25 cellular contexts compared by ENCODE assay signal in genomic region chr11:2942447-2942846, GRCh38. TPM values are rescaled to one million over a fixed set of nuclear protein-coding genes. Genes with fewer than 3 reads are reported as not detected.
DNase-seq lines count a peak whose midpoint lies in the region; ATAC-seq and TF ChIP-seq lines count a peak whose summit lies in the region.
"Had no signal": no experiment of that assay in that cellular context is flagged by ENCODE, and none has a peak within 500 bp of the region (broad histone marks: within the 10 kb centered on the region; RNA-seq: fewer than 3 reads in every experiment).

No MANE protein-coding gene starts in this region.

- no peak overlapping the region for H2BK120ac ChIP-seq in IMR-90 (ENCODE audit: low read depth, low read length)

- CTCF ChIA-PET in IMR-90 (lab: Yijun Ruan, JAX): no interaction called here

- H3K4me1 Mint-ChIP-seq in activated T-helper 17 cell treated with anti-CD3 and anti-CD28 coated beads, Interleukin-2, amount 50 U/mL, for 72 hours: peaks cover 18% of the 10 kb centered on the region

- no peak overlapping the region for H3K4me3 Mint-ChIP-seq in activated T-helper 17 cell treated with anti-CD3 and anti-CD28 coated beads, Interleukin-2, amount 50 U/mL, for 72 hours
- H3K4me3 Mint-ChIP-seq: IgD-negative memory B cell had no signal

- no peak overlapping the region for H3K23ac ChIP-seq in IMR-90 (ENCODE audit: low read depth, low read length)

- H3K4me1 ChIP-seq in left ventricle myocardium inferior (peaks cover 50% of the 10 kb centered on the region), heart left ventricle (peaks cover 4 to 54% (median 28%) of the 10 kb centered on the region in 12 donors), IMR-90 (ENCODE audit: control insufficient read depth, insufficient read depth, low read length) (peaks cover 7% of the 10 kb centered on the region; the same call in 1 of the 2 replicates), smooth muscle cell (ENCODE audit: low read depth) (peaks cover 16% of the 10 kb centered on the region)
- H3K4me1 ChIP-seq: HAP-1 had no signal

- H3K27me3 Mint-ChIP-seq in activated T-helper 17 cell treated with anti-CD3 and anti-CD28 coated beads, Interleukin-2, amount 50 U/mL, for 72 hours: no peaks in the 10 kb centered on the region
- H3K27me3 Mint-ChIP-seq: IgD-negative memory B cell had no signal

- no peak for TF ChIP-seq RAD21 in IMR-90 (IDR thresholded peaks at IDR 0.05; ENCODE audit: low read length)

- H3K9me3 ChIP-seq in left ventricle myocardium inferior (replicated peaks): peaks cover 10% of the 10 kb centered on the region
- H3K9me3 ChIP-seq in heart left ventricle: peaks cover 0 to 10% (median 5%) of the 10 kb centered on the region in 12 donors
- peaks cover 7% of the 10 kb centered on the region for H3K9me3 ChIP-seq in IMR-90 (ENCODE audit: control insufficient read depth, insufficient read depth, low read length)
- no peaks in the 10 kb centered on the region for H3K9me3 ChIP-seq in smooth muscle cell (replicated peaks; ENCODE audit: low read depth)

- H2BK15ac ChIP-seq in IMR-90 (ENCODE audit: low read depth, low read length): no peak overlapping the region

- peaks cover 18% of the 10 kb centered on the region for H3F3A ChIP-seq in smooth muscle cell (ENCODE audit: low read depth)

- no peak overlapping the region for H4K91ac ChIP-seq in IMR-90 (ENCODE audit: insufficient read depth, low read depth, low read length)

- TF ChIP-seq POLR2A in heart left ventricle (IDR thresholded peaks at IDR 0.05) (no peak), IMR-90 (IDR thresholded peaks at IDR 0.05; ENCODE audit: low read depth, low read length) (no peak)

- H3K9me1 ChIP-seq in IMR-90 (ENCODE audit: insufficient read depth, low read length): peaks cover 3% of the 10 kb centered on the region; the same call in 1 of the 2 replicates

- ATAC-seq in heart left ventricle: no peak
- no peak for ATAC-seq in IMR-90 (ENCODE audit: low read depth)
- ATAC-seq in activated T-helper 17 cell treated with anti-CD3 and anti-CD28 coated beads, Interleukin-2, amount 50 U/mL, for 72 hours (replicated peaks): no peak
- no peak for ATAC-seq in sciatic nerve
- ATAC-seq in HG02588 (IDR thresholded peaks at IDR 0.05; ENCODE audit: unreplicated experiment): no peak
- ATAC-seq: Right ventricle myocardium inferior had no signal

- no peak overlapping the region for H3K18ac ChIP-seq in IMR-90 (ENCODE audit: low read depth, low read length)

- H3K79me1 ChIP-seq in IMR-90 (ENCODE audit: low read depth in 1 of 2, low read length in 2 of 2): peaks cover 5 to 41% of the 10 kb centered on the region in 2 experiments; a peak in 3 of 4 replicates

- H3K4me3 ChIP-seq in left ventricle myocardium inferior (no peak overlapping the region), heart left ventricle (no peak overlapping the region), IMR-90 (ENCODE audit: insufficient read depth, low read depth, low read length) (no peak overlapping the region), smooth muscle cell (no peak overlapping the region)
- H3K4me3 ChIP-seq: GM23248, HAP-1, Peyer's patch had no signal

- H3K27me3 ChIP-seq in left ventricle myocardium inferior (ENCODE audit: low read depth): no peaks in the 10 kb centered on the region
- no peaks in the 10 kb centered on the region for H3K27me3 ChIP-seq in heart left ventricle
- H3K27me3 ChIP-seq in IMR-90 (ENCODE audit: control insufficient read depth, insufficient read depth, low read length): no peaks in the 10 kb centered on the region
- H3K27me3 ChIP-seq in smooth muscle cell (ENCODE audit: low read depth): no peaks in the 10 kb centered on the region
- H3K27me3 ChIP-seq: Peyer's patch had no signal

- H2BK5ac ChIP-seq in IMR-90 (ENCODE audit: low read depth, low read length, poor library complexity, severe bottlenecking): no peak overlapping the region

- no peak overlapping the region for H2AK5ac ChIP-seq in IMR-90 (ENCODE audit: low read depth, low read length)

- in situ Hi-C loops in IMR-90 (cut with MboI; ENCODE audit: low sequenced_read_pairs): no loop called here

- H2AFZ ChIP-seq in IMR-90 (replicated peaks; ENCODE audit: low read length, poor library complexity) (no peak overlapping the region), smooth muscle cell (ENCODE audit: low read depth) (no peak overlapping the region)
- H2AFZ ChIP-seq: GM23248 had no signal

- 70 to 88% (median 72%) methylated on average over 6 to 13 of the region's 13 CpGs for WGBS in heart left ventricle, 4 donors
- 94% methylated on average over 3 of the region's 13 CpGs; no CpG with 5 or more reads in 1 of the 2 experiments for WGBS in IMR-90 (ENCODE audit: extremely low coverage in 2 of 2, insufficient read length in 1 of 2), 2 experiments
- whole genome bisulfite sequencing in smooth muscle cell (ENCODE audit: low lambda C conversion rate): 93% methylated on average over 9 of the region's 13 CpGs

- H3K4me2 ChIP-seq in IMR-90 (ENCODE audit: low read depth, low read length) (no peak overlapping the region), smooth muscle cell (no peak overlapping the region)

- H3K36me3 ChIP-seq in left ventricle myocardium inferior (peaks cover 5% of the 10 kb centered on the region), heart left ventricle (peaks cover 0 to 20% (median 9%) of the 10 kb centered on the region in 9 donors), IMR-90 (ENCODE audit: control insufficient read depth, insufficient read depth, low read length) (peaks cover 12% of the 10 kb centered on the region), smooth muscle cell (ENCODE audit: low read depth) (no peaks in the 10 kb centered on the region)

- H3K36me3 Mint-ChIP-seq in activated T-helper 17 cell treated with anti-CD3 and anti-CD28 coated beads, Interleukin-2, amount 50 U/mL, for 72 hours (ENCODE audit: low read depth): peaks cover 52% of the 10 kb centered on the region

- H3K9me3 Mint-ChIP-seq in activated T-helper 17 cell treated with anti-CD3 and anti-CD28 coated beads, Interleukin-2, amount 50 U/mL, for 72 hours: peaks cover 14% of the 10 kb centered on the region

- H3K27ac ChIP-seq in left ventricle myocardium inferior (replicated peaks) (peak overlapping the region; percentile 1), heart left ventricle (no peak overlapping the region), IMR-90 (ENCODE audit: insufficient read depth, low read length) (no peak overlapping the region), smooth muscle cell (ENCODE audit: low read depth) (no peak overlapping the region)
- H3K27ac ChIP-seq: GM23248 had no signal

- POLR2A ChIA-PET in IMR-90 (lab: Charles Lee; ENCODE audit: unreplicated experiment): no interaction called here

- intact Hi-C loops in left ventricle myocardium inferior (cut with micrococcal nuclease): no loop called here
- intact Hi-C loops in heart left ventricle (cut with DNase I): no loop called here
- intact Hi-C loops in IMR-90 (cut with micrococcal nuclease): no loop called here
- intact Hi-C loops in sciatic nerve (cut with DNase I): no loop called here

- H3K4ac ChIP-seq in IMR-90 (ENCODE audit: low read depth, low read length): no peak overlapping the region

- no peak overlapping the region for H3K9ac ChIP-seq in IMR-90 (ENCODE audit: low read depth, low read length)
- no peak overlapping the region for H3K9ac ChIP-seq in smooth muscle cell (ENCODE audit: low read depth)
- H3K9ac ChIP-seq: GM23248 had no signal

- peaks cover 7% of the 10 kb centered on the region; the same call in 1 of the 2 replicates for H4K20me1 ChIP-seq in IMR-90 (ENCODE audit: insufficient read depth, low read length)
- peaks cover 41% of the 10 kb centered on the region for H4K20me1 ChIP-seq in smooth muscle cell (ENCODE audit: low read depth)

- dilution Hi-C loops in IMR-90 (cut with HindIII; ENCODE audit: low sequenced_read_pairs, unreplicated experiment): no loop called here

- DNase-seq in left ventricle myocardium inferior: no peak
- no peak for DNase-seq in heart left ventricle
- DNase-seq in IMR-90: no peak
- DNase-seq in sciatic nerve (ENCODE audit: low spot score): peak; percentile 49
- DNase-seq in HK-2 (ENCODE audit: unreplicated experiment): no peak
- no peak for DNase-seq in smooth muscle cell (lab: John Stamatoyannopoulos, UW; ENCODE audit: unreplicated experiment)
- DNase-seq: CD4-positive, CD25-positive, alpha-beta regulatory T cell; DMS 273 treated with DMSO at 0.1 percent for 48 hours; DMS79 treated with DMSO at 0.1 percent for 48 hours; GM23248; Karpas-422; MV-4-11; NCI-H1105 treated with DMSO at 0.1 percent for 48 hours; NCI-H1694; NCI-H2081; NCI-H2171; NCI-H345; NCI-H524; NCI-H82; Peyer's patch had no signal

- H3K27ac Mint-ChIP-seq in activated T-helper 17 cell treated with anti-CD3 and anti-CD28 coated beads, Interleukin-2, amount 50 U/mL, for 72 hours: peak overlapping the region; percentile 38

- H4K8ac ChIP-seq in IMR-90 (ENCODE audit: low read depth in 2 of 2, low read length in 2 of 2): no peak overlapping the region

- no peaks in the 10 kb centered on the region for H3K79me2 ChIP-seq in smooth muscle cell (ENCODE audit: low read depth)

- no TSS peak for BruUV-seq in IMR-90 (replicated peaks; lab: Mats Ljungman, UMichigan)

- peak overlapping the region; percentile 9 for H2AK9ac ChIP-seq in IMR-90 (replicated peaks; ENCODE audit: low read depth, low read length, poor library complexity)

- TF ChIP-seq CTCF in left ventricle myocardium inferior (IDR thresholded peaks at IDR 0.05; ENCODE audit: borderline replicate concordance) (no peak), heart left ventricle (IDR thresholded peaks at IDR 0.05) (no peak), IMR-90 (conservative IDR thresholded peaks at IDR 0.05; ENCODE audit: low read depth, low read length) (no peak), smooth muscle cell (IDR thresholded peaks at IDR 0.05; ENCODE audit: borderline replicate concordance, insufficient read depth, poor library complexity, severe bottlenecking) (no peak)

- H3K14ac ChIP-seq in IMR-90 (replicated peaks; ENCODE audit: low read depth, low read length): no peak overlapping the region

- H4K5ac ChIP-seq in IMR-90 (ENCODE audit: low read depth, low read length): no peak overlapping the region

- no peak overlapping the region for H3K56ac ChIP-seq in IMR-90 (ENCODE audit: extremely low read depth, insufficient read depth, low read length)

- H2BK20ac ChIP-seq in IMR-90 (ENCODE audit: low read depth, low read length): no peak overlapping the region

RNA-seq across cellular contexts. Expression of gene PHLDA2, which starts 13.2 kb away (rescaled TPM):
- total RNA-seq in left ventricle myocardium inferior (not detected), heart left ventricle (1 to 10 TPM in 3 of 9 donors, under 1 TPM in 4, not detected in 2; 0.40 to 3.2 (median 0.93) TPM), IMR-90 (2012; rRNA removed) (3.8 and 4.4 TPM in 2 replicates), sciatic nerve (7.5 TPM), smooth muscle cell (11.0 and 21.8 TPM in 2 replicates)
- polyA plus RNA-seq in heart left ventricle (1 to 10 TPM; 1.5 to 9.2 TPM), IMR-90 (2012; rRNA removed) (89.0 and 154 TPM in 2 replicates), smooth muscle cell (89.3 and 90.7 TPM in 2 replicates)
- 190 and 339 TPM in 2 replicates for polyA plus RNA-seq in IMR-90 (2012; cell fraction: cytosol; rRNA removed)
- 56.3 and 191 TPM in 2 replicates for polyA plus RNA-seq in IMR-90 (2012; cell fraction: nucleus; rRNA removed; ENCODE audit: low replicate concordance)
- 1 to 10 TPM; 5.6 to 9.1 TPM for total RNA-seq in activated T-helper 17 cell treated with anti-CD3 and anti-CD28 coated beads, Interleukin-2, amount 50 U/mL, for 72 hours
- polyA plus RNA-seq: IgD-negative memory B cell had no signal

RNA-seq across cellular contexts. Expression of gene NAP1L4, which starts 49.7 kb away (rescaled TPM):
- 175 TPM for total RNA-seq in left ventricle myocardium inferior
- total RNA-seq in heart left ventricle: 100 to 1,000 TPM; 125 to 216 (median 178) TPM
- 100 to 1,000 TPM; 119 to 143 TPM for polyA plus RNA-seq in heart left ventricle
- 71.5 and 80.8 TPM in 2 replicates for total RNA-seq in IMR-90 (2012; rRNA removed)
- 57.3 and 80.7 TPM in 2 replicates for polyA plus RNA-seq in IMR-90 (2012; rRNA removed)
- polyA plus RNA-seq in IMR-90 (2012; cell fraction: cytosol; rRNA removed): 50.3 and 75.4 TPM in 2 replicates
- 71.1 and 101 TPM in 2 replicates for polyA plus RNA-seq in IMR-90 (2012; cell fraction: nucleus; rRNA removed; ENCODE audit: low replicate concordance)
- total RNA-seq in activated T-helper 17 cell treated with anti-CD3 and anti-CD28 coated beads, Interleukin-2, amount 50 U/mL, for 72 hours: 100 to 1,000 TPM; 301 to 344 TPM
- total RNA-seq in sciatic nerve: 173 TPM
- total RNA-seq in smooth muscle cell: 63.1 and 102 TPM in 2 replicates
- 95.0 and 114 TPM in 2 replicates for polyA plus RNA-seq in smooth muscle cell

RNA-seq across cellular contexts. Expression of gene CDKN1C, which starts 56.9 kb away (rescaled TPM):
- total RNA-seq in left ventricle myocardium inferior (33.0 TPM), heart left ventricle (10 to 100 TPM; 18.8 to 39.1 (median 33.4) TPM), IMR-90 (2012; rRNA removed) (1.6 and 2.2 TPM in 2 replicates), sciatic nerve (186 TPM), smooth muscle cell (171 and 194 TPM in 2 replicates)
- polyA plus RNA-seq in heart left ventricle (10 to 100 TPM; 31.4 to 42.5 TPM), IMR-90 (2012; rRNA removed) (3.0 and 3.7 TPM in 2 replicates), smooth muscle cell (303 and 392 TPM in 2 replicates)
- 3.6 and 6.4 TPM in 2 replicates for polyA plus RNA-seq in IMR-90 (2012; cell fraction: cytosol; rRNA removed)
- polyA plus RNA-seq in IMR-90 (2012; cell fraction: nucleus; rRNA removed; ENCODE audit: low replicate concordance): 5.3 and 8.9 TPM in 2 replicates
- 10 to 100 TPM in 1 of 2 donors, under 1 TPM in 1; 0.58 to 34.8 TPM for total RNA-seq in activated T-helper 17 cell treated with anti-CD3 and anti-CD28 coated beads, Interleukin-2, amount 50 U/mL, for 72 hours
- polyA plus RNA-seq: IgD-negative memory B cell had no signal
